1 cellular context compared by ENCODE assay signal in the genomic region with DNA sequence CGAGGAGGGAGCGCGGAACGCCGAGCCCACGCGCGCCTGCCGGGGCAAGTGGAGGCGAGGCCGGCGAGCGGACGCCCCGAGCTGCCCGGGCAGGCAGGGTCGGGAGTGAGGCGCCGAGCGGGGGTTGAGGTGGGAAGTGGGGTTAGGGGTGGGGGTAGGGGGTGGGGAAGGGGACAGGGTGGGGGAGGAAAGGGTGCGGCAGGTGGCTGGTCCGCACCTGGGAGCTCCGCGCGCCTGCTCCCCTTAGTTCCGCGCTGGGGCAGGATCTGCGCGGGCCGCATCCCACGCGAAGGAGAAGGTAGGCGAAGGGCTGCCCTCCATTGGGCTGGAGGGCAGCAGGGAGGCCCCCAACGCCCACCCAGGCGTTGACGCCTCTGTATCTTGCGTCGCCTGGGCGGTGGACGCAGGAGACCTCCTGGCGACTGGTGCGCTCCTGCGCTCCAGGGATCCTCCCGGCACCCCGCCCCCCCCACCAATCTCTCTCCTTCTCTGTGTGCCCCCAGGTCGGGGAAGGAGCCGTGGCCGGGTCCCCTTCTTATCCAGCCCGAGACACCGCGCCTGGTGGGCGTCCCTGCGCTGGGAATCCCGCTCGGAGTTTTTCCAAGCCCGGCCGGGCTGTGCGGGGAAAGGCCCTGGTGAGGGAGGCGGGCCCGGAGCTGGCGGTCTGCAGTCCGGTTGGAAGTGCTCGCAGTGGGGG.
A peak's percentile ranks its signal among the peaks of the same experiment; 100 is the strongest.
TF ChIP-seq lines count a peak whose summit lies in the region.

No MANE protein-coding gene starts in this region.

TF ChIP-seq in HEK293, 187 proteins besides CTCF, POLR2A, EP300 and RAD21 (continued from another document):
- TF ChIP-seq ZNF548 (tag by site-specific recombination; IDR thresholded peaks at IDR 0.05) (no peak), ZSCAN30 (tag by site-specific recombination; IDR thresholded peaks at IDR 0.05) (0 out of 2 replicates have a peak, but pooled peaks have one; percentile 1), GLIS1 (tag by site-specific recombination; IDR thresholded peaks at IDR 0.05) (peak; percentile 81), RBAK (tag by site-specific recombination; IDR thresholded peaks at IDR 0.05) (no peak), ZNF423 (tag by site-specific recombination; IDR thresholded peaks at IDR 0.05) (0 out of 2 replicates have a peak, but pooled peaks have one; percentile 57), SP2 (tag by site-specific recombination; IDR thresholded peaks at IDR 0.05) (no peak; the same call in 1 of the 2 replicates), KLF8 (tag by site-specific recombination; IDR thresholded peaks at IDR 0.05) (peak; percentile 11; the same call in 1 of the 2 replicates), ZBTB8A (tag by site-specific recombination; IDR thresholded peaks at IDR 0.05) (peak; percentile 52; the same call in 1 of the 2 replicates), ZNF292 (tag by site-specific recombination; IDR thresholded peaks at IDR 0.05; ENCODE audit: borderline replicate concordance, low read depth) (no peak), WT1 (tag by site-specific recombination; IDR thresholded peaks at IDR 0.05) (no peak), SCRT1 (tag by site-specific recombination; IDR thresholded peaks at IDR 0.05; ENCODE audit: borderline replicate concordance) (no peak), ZNF335 (tag by site-specific recombination; conservative IDR thresholded peaks at IDR 0.05) (peak; percentile 50; the same call in 1 of the 2 replicates), GLIS2 (tag by site-specific recombination; IDR thresholded peaks at IDR 0.05) (peak; percentile 56), EGR2 (tag by site-specific recombination; IDR thresholded peaks at IDR 0.05; ENCODE audit: low read depth) (peak; percentile 87), ZNF324 (tag by site-specific recombination; IDR thresholded peaks at IDR 0.05) (no peak), ZNF623 (tag by site-specific recombination; IDR thresholded peaks at IDR 0.05) (no peak)
- TF ChIP-seq, protein P1, sequence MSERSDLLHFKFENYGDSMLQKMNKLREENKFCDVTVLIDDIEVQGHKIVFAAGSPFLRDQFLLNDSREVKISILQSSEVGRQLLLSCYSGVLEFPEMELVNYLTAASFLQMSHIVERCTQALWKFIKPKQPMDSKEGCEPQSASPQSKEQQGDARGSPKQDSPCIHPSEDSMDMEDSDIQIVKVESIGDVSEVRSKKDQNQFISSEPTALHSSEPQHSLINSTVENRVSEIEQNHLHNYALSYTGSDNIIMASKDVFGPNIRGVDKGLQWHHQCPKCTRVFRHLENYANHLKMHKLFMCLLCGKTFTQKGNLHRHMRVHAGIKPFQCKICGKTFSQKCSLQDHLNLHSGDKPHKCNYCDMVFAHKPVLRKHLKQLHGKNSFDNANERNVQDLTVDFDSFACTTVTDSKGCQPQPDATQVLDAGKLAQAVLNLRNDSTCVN (tag by site-specific recombination; optimal IDR thresholded peaks at IDR 0.05) = peak; percentile 24
- TF ChIP-seq, protein P2, sequence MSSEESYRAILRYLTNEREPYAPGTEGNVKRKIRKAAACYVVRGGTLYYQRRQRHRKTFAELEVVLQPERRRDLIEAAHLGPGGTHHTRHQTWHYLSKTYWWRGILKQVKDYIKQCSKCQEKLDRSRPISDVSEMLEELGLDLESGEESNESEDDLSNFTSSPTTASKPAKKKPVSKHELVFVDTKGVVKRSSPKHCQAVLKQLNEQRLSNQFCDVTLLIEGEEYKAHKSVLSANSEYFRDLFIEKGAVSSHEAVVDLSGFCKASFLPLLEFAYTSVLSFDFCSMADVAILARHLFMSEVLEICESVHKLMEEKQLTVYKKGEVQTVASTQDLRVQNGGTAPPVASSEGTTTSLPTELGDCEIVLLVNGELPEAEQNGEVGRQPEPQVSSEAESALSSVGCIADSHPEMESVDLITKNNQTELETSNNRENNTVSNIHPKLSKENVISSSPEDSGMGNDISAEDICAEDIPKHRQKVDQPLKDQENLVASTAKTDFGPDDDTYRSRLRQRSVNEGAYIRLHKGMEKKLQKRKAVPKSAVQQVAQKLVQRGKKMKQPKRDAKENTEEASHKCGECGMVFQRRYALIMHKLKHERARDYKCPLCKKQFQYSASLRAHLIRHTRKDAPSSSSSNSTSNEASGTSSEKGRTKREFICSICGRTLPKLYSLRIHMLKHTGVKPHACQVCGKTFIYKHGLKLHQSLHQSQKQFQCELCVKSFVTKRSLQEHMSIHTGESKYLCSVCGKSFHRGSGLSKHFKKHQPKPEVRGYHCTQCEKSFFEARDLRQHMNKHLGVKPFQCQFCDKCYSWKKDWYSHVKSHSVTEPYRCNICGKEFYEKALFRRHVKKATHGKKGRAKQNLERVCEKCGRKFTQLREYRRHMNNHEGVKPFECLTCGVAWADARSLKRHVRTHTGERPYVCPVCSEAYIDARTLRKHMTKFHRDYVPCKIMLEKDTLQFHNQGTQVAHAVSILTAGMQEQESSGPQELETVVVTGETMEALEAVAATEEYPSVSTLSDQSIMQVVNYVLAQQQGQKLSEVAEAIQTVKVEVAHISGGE (tag by site-specific recombination; conservative IDR thresholded peaks at IDR 0.05; ENCODE audit: low read depth) = peak; percentile 32; the same call in 1 of the 2 replicates
- TF ChIP-seq, protein P3, sequence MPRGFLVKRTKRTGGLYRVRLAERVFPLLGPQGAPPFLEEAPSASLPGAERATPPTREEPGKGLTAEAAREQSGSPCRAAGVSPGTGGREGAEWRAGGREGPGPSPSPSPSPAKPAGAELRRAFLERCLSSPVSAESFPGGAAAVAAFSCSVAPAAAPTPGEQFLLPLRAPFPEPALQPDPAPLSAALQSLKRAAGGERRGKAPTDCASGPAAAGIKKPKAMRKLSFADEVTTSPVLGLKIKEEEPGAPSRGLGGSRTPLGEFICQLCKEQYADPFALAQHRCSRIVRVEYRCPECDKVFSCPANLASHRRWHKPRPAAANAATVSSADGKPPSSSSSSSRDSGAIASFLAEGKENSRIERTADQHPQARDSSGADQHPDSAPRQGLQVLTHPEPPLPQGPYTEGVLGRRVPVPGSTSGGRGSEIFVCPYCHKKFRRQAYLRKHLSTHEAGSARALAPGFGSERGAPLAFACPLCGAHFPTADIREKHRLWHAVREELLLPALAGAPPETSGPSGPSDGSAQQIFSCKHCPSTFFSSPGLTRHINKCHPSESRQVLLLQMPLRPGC (tag by site-specific recombination; IDR thresholded peaks at IDR 0.05) = no peak
